ENCODE assay signal across 8 cellular contexts in the genomic region with DNA sequence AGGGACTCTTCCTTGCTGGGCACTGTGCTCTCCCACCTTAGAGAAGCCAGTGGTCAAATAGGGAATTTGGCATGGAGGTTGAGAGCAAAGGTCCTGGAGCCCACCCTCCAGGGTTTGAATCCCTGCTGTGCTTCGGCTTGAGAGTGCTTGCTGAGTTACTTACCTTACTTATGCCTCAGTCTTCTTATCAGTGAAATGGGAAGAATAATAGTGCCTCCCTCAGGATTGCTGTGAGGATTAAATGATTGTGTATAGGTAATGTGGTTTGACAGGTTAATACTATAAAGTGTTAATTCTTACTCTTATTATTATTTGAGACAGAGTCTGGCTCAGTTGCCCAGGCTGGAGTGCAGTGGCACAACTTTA.
"Had no signal": no experiment of that assay in that cellular context is flagged by ENCODE, and none has a peak within 500 bp of the region (broad histone marks: within the 10 kb centered on the region; RNA-seq: fewer than 3 reads in every experiment).

No MANE protein-coding gene starts in this region.

- H3K4me3 Mint-ChIP-seq: activated CD4-positive, alpha-beta memory T cell treated with anti-CD3 and anti-CD28 coated beads for 36 hours; activated CD4-positive, alpha-beta T cell treated with anti-CD3 and anti-CD28 coated beads, Interleukin-2, amount 10 ng/mL, durations not matched to agents 7 days and 5 days; activated naive CD4-positive, alpha-beta T cell treated with anti-CD3 and anti-CD28 coated beads for 36 hours; activated naive CD8-positive, alpha-beta T cell treated with anti-CD3 and anti-CD28 coated beads for 36 hours; activated T-helper 17 cell treated with anti-CD3 and anti-CD28 coated beads, Interleukin-2, amount 50 U/mL, for 72 hours; T-cell had no signal

- H3K4me1 Mint-ChIP-seq: activated CD4-positive, alpha-beta T cell treated with anti-CD3 and anti-CD28 coated beads, Interleukin-2, amount 10 ng/mL, durations not matched to agents 7 days and 5 days; activated T-helper 17 cell treated with anti-CD3 and anti-CD28 coated beads, Interleukin-2, amount 50 U/mL, for 72 hours had no signal

- H3K27ac Mint-ChIP-seq: activated CD4-positive, alpha-beta memory T cell treated with anti-CD3 and anti-CD28 coated beads for 36 hours; activated CD4-positive, alpha-beta T cell treated with anti-CD3 and anti-CD28 coated beads, Interleukin-2, amount 10 ng/mL, durations not matched to agents 7 days and 5 days; activated naive CD4-positive, alpha-beta T cell treated with anti-CD3 and anti-CD28 coated beads for 36 hours; activated naive CD8-positive, alpha-beta T cell treated with anti-CD3 and anti-CD28 coated beads for 36 hours; activated T-helper 17 cell treated with anti-CD3 and anti-CD28 coated beads, Interleukin-2, amount 50 U/mL, for 72 hours; T-cell had no signal

- H3K9me3 Mint-ChIP-seq: activated CD4-positive, alpha-beta memory T cell treated with anti-CD3 and anti-CD28 coated beads for 36 hours; activated CD4-positive, alpha-beta T cell treated with anti-CD3 and anti-CD28 coated beads, Interleukin-2, amount 10 ng/mL, durations not matched to agents 7 days and 5 days; activated naive CD4-positive, alpha-beta T cell treated with anti-CD3 and anti-CD28 coated beads for 36 hours; activated naive CD8-positive, alpha-beta T cell treated with anti-CD3 and anti-CD28 coated beads for 36 hours; activated T-helper 17 cell treated with anti-CD3 and anti-CD28 coated beads, Interleukin-2, amount 50 U/mL, for 72 hours; T-cell had no signal

- H3K36me3 Mint-ChIP-seq: activated naive CD8-positive, alpha-beta T cell treated with anti-CD3 and anti-CD28 coated beads for 36 hours had no signal

- DNase-seq: activated gamma-delta T cell, SIG-M5 had no signal

- H3K27me3 Mint-ChIP-seq: activated CD4-positive, alpha-beta memory T cell treated with anti-CD3 and anti-CD28 coated beads for 36 hours; activated T-helper 17 cell treated with anti-CD3 and anti-CD28 coated beads, Interleukin-2, amount 50 U/mL, for 72 hours; T-cell had no signal
